Comparison of ENCODE assay signal across 18 cellular contexts in the genomic region with DNA sequence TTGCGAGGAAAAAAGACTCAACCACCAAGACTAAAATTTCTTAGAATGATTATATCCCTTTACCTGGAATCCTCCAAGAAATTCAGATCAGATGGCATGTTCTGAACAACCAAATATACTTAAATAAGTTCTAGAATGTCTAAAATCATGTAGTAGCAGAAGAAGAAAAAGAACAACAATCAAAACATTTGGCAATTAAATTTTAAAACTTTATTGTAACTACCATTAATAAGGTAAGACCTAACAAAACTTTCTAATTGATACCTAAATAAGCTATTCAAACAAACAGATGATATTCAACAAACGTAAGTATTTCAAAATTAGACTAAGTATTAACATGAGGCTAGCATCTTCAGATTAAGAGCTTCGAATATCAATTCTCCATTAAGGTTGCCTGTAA. TPM values are rescaled to one million over a fixed set of nuclear protein-coding genes. Genes with fewer than 3 reads are reported as not detected.
DNase-seq lines count a peak whose midpoint lies in the region; ATAC-seq and TF ChIP-seq lines count a peak whose summit lies in the region.
"Had no signal": no experiment of that assay in that cellular context is flagged by ENCODE, and none has a peak within 500 bp of the region (broad histone marks: within the 10 kb centered on the region; RNA-seq: fewer than 3 reads in every experiment).

No MANE protein-coding gene starts in this region.

- H3K9me3 ChIP-seq in naive thymus-derived CD4-positive, alpha-beta T cell (ENCODE audit: control insufficient read depth in 2 of 3, low read length in 3 of 3), result no peaks in the 10 kb centered on the region
- no peaks in the 10 kb centered on the region for H3K9me3 ChIP-seq in tibial artery
- H3K9me3 ChIP-seq: esophagus muscularis mucosa, left lung had no signal

- no peaks in the 10 kb centered on the region for H3K9me3 Mint-ChIP-seq in activated T-cell treated with anti-CD3 and anti-CD28 coated beads, Interleukin-2, amount 50 U/mL, for 24 hours
- H3K9me3 Mint-ChIP-seq in GM23338, result peaks cover 6% of the 10 kb centered on the region
- H3K9me3 Mint-ChIP-seq in activated T-helper 17 cell treated with anti-CD3 and anti-CD28 coated beads, Interleukin-2, amount 50 U/mL, for 72 hours, result no peaks in the 10 kb centered on the region
- H3K9me3 Mint-ChIP-seq in naive thymus-derived CD4-positive, alpha-beta T cell, result peaks cover 0 to 5% (median 0%) of the 10 kb centered on the region in 11 donors

- peak overlapping the region; percentile 33 for H3K4me3 Mint-ChIP-seq in activated T-cell treated with anti-CD3 and anti-CD28 coated beads, Interleukin-2, amount 50 U/mL, for 24 hours
- H3K4me3 Mint-ChIP-seq in GM23338, result no peak overlapping the region
- H3K4me3 Mint-ChIP-seq in activated T-helper 17 cell treated with anti-CD3 and anti-CD28 coated beads, Interleukin-2, amount 50 U/mL, for 72 hours, result peak overlapping the region; percentile 33
- H3K4me3 Mint-ChIP-seq in naive thymus-derived CD4-positive, alpha-beta T cell, result peak overlapping the region in 9 of 10 donors; percentile 29 to 87 (median 39)

- peaks cover 92% of the 10 kb centered on the region for H3K79me2 ChIP-seq in GM23338 (replicated peaks; ENCODE audit: insufficient read depth)

- DNase-seq in activated T-cell treated with anti-CD3 and anti-CD28 coated beads, Interleukin-2, amount 50 U/mL, for 24 hours, result no peak
- DNase-seq in activated T-cell treated with anti-CD3 and anti-CD28 coated beads for 4 hours, result no peak
- no peak for DNase-seq in GM23338 (ENCODE audit: low spot score)
- DNase-seq in naive thymus-derived CD4-positive, alpha-beta T cell, result no peak
- no peak for DNase-seq in tibial artery
- no peak for DNase-seq in NCI-H187 (lab: John Stamatoyannopoulos, UW)
- DNase-seq in GM13977 (ENCODE audit: low spot score), result no peak
- DNase-seq: activated CD4-positive, alpha-beta T cell treated with anti-CD3 and anti-CD28 coated beads, Interleukin-2, amount 50 U/mL, for 48 hours; amygdala; DMS53; left lung; MV-4-11; NCI-H1930; small intestine; stimulated activated CD4-positive, alpha-beta T cell treated with anti-CD3 and anti-CD28 coated beads, Interleukin-4, amount 100 ng/mL, for 1 hour had no signal

- TF ChIP-seq CTCF in GM23338 (conservative IDR thresholded peaks at IDR 0.05; ENCODE audit: low read depth in 2 of 2), result no peak
- TF ChIP-seq CTCF in tibial artery (IDR thresholded peaks at IDR 0.05), result no peak
- TF ChIP-seq CTCF in GM13977 (IDR thresholded peaks at IDR 0.05; ENCODE audit: extremely low read depth, insufficient read depth, missing control alignments), result no peak

- CTCF ChIA-PET in naive thymus-derived CD4-positive, alpha-beta T cell (lab: Charles Lee), result no interaction called here

- H3K27me3 ChIP-seq in GM23338 (ENCODE audit: insufficient read depth), result no peaks in the 10 kb centered on the region
- no peaks in the 10 kb centered on the region for H3K27me3 ChIP-seq in naive thymus-derived CD4-positive, alpha-beta T cell (ENCODE audit: control insufficient read depth in 2 of 2, insufficient read depth in 2 of 2, low read length in 2 of 2)
- H3K27me3 ChIP-seq in tibial artery, result no peaks in the 10 kb centered on the region
- H3K27me3 ChIP-seq: esophagus muscularis mucosa, left lung had no signal

- H3K9me2 ChIP-seq in GM23338 (ENCODE audit: insufficient read depth), result no peaks in the 10 kb centered on the region

- H3K4me1 Mint-ChIP-seq in activated T-cell treated with anti-CD3 and anti-CD28 coated beads, Interleukin-2, amount 50 U/mL, for 24 hours (ENCODE audit: low read depth), result peaks cover 37% of the 10 kb centered on the region
- H3K4me1 Mint-ChIP-seq in GM23338, result peaks cover 8% of the 10 kb centered on the region; the same call in 2 of the 3 replicates
- H3K4me1 Mint-ChIP-seq in activated T-helper 17 cell treated with anti-CD3 and anti-CD28 coated beads, Interleukin-2, amount 50 U/mL, for 72 hours, result no peaks in the 10 kb centered on the region
- H3K4me1 Mint-ChIP-seq in naive thymus-derived CD4-positive, alpha-beta T cell, result peaks cover 14 to 70% (median 57%) of the 10 kb centered on the region in 7 donors

- in situ Hi-C loops in GM13977 (cut with MboI; ENCODE audit: low pct_unique_long_range_greater_than_20kb, low sequenced_read_pairs, unreplicated experiment), result no loop called here

- H3K27ac Mint-ChIP-seq in activated T-cell treated with anti-CD3 and anti-CD28 coated beads, Interleukin-2, amount 50 U/mL, for 24 hours, result peak overlapping the region; percentile 50
- H3K27ac Mint-ChIP-seq in GM23338, result no peak overlapping the region
- H3K27ac Mint-ChIP-seq in activated T-helper 17 cell treated with anti-CD3 and anti-CD28 coated beads, Interleukin-2, amount 50 U/mL, for 72 hours, result no peak overlapping the region
- H3K27ac Mint-ChIP-seq in naive thymus-derived CD4-positive, alpha-beta T cell, result peak overlapping the region in 2 of 9 donors; percentile 6 to 50

- H3K36me3 Mint-ChIP-seq in activated T-cell treated with anti-CD3 and anti-CD28 coated beads, Interleukin-2, amount 50 U/mL, for 24 hours (ENCODE audit: low read depth), result peaks cover 43% of the 10 kb centered on the region
- peaks cover 11% of the 10 kb centered on the region for H3K36me3 Mint-ChIP-seq in GM23338 (ENCODE audit: low read depth)
- H3K36me3 Mint-ChIP-seq in activated T-helper 17 cell treated with anti-CD3 and anti-CD28 coated beads, Interleukin-2, amount 50 U/mL, for 72 hours (ENCODE audit: low read depth), result peaks cover 30% of the 10 kb centered on the region
- peaks cover 0 to 4% (median 4%) of the 10 kb centered on the region in 5 donors for H3K36me3 Mint-ChIP-seq in naive thymus-derived CD4-positive, alpha-beta T cell

- POLR2A ChIA-PET in naive thymus-derived CD4-positive, alpha-beta T cell (lab: Charles Lee), result no interaction called here

- H3K4me3 ChIP-seq in GM23338, result no peak overlapping the region
- H3K4me3 ChIP-seq in naive thymus-derived CD4-positive, alpha-beta T cell (ENCODE audit: low read length), result no peak overlapping the region
- H3K4me3 ChIP-seq in tibial artery, result no peak overlapping the region
- H3K4me3 ChIP-seq: esophagus muscularis mucosa, left lung had no signal

- peaks cover 11% of the 10 kb centered on the region; the same call in 1 of the 2 replicates for H4K20me1 ChIP-seq in GM23338 (replicated peaks; ENCODE audit: insufficient read depth)

- H3K27ac ChIP-seq in GM23338 (ENCODE audit: low read depth) (no peak overlapping the region), tibial artery (no peak overlapping the region)
- H3K27ac ChIP-seq in naive thymus-derived CD4-positive, alpha-beta T cell (ENCODE audit: low read depth, low read length), result peak overlapping the region; percentile 14
- H3K27ac ChIP-seq: esophagus muscularis mucosa, left lung, RWPE1 had no signal

- no peaks in the 10 kb centered on the region for H3K36me3 ChIP-seq in GM23338 (ENCODE audit: insufficient read depth)
- peaks cover 0 to 7% (median 0%) of the 10 kb centered on the region in 3 experiments for H3K36me3 ChIP-seq in naive thymus-derived CD4-positive, alpha-beta T cell (ENCODE audit: control insufficient read depth in 2 of 3, insufficient read depth in 3 of 3, low read length in 3 of 3)
- H3K36me3 ChIP-seq in tibial artery, result no peaks in the 10 kb centered on the region
- H3K36me3 ChIP-seq: left lung had no signal

- peak overlapping the region; percentile 15; the same call in 1 of the 2 replicates for H3K4me2 ChIP-seq in GM23338

- no peak for ATAC-seq in GM23338
- no peak for ATAC-seq in activated T-helper 17 cell treated with anti-CD3 and anti-CD28 coated beads, Interleukin-2, amount 50 U/mL, for 72 hours (replicated peaks)
- ATAC-seq in naive thymus-derived CD4-positive, alpha-beta T cell, result no peak
- ATAC-seq: left lung had no signal

- H3K27me3 Mint-ChIP-seq in activated T-cell treated with anti-CD3 and anti-CD28 coated beads, Interleukin-2, amount 50 U/mL, for 24 hours, result peaks cover 5% of the 10 kb centered on the region
- H3K27me3 Mint-ChIP-seq in GM23338 (ENCODE audit: insufficient read depth, low read depth, poor library complexity), result peaks cover 7% of the 10 kb centered on the region
- no peaks in the 10 kb centered on the region for H3K27me3 Mint-ChIP-seq in activated T-helper 17 cell treated with anti-CD3 and anti-CD28 coated beads, Interleukin-2, amount 50 U/mL, for 72 hours
- H3K27me3 Mint-ChIP-seq in naive thymus-derived CD4-positive, alpha-beta T cell, result no peaks in the 10 kb centered on the region

- peaks cover 5% of the 10 kb centered on the region; the same call in 1 of the 2 replicates for H3K4me1 ChIP-seq in GM23338 (ENCODE audit: insufficient read depth)
- peaks cover 0 to 9% of the 10 kb centered on the region in 2 donors for H3K4me1 ChIP-seq in naive thymus-derived CD4-positive, alpha-beta T cell (ENCODE audit: control insufficient read depth in 2 of 2, insufficient read depth in 2 of 2, low read length in 2 of 2)
- peaks cover 0 to 24% (median 5%) of the 10 kb centered on the region in 4 donors for H3K4me1 ChIP-seq in tibial artery

- H2AFZ ChIP-seq in GM23338, result no peak overlapping the region

- intact Hi-C loops in naive thymus-derived CD4-positive, alpha-beta T cell (cut with micrococcal nuclease), result no loop called here
- intact Hi-C loops in tibial artery (cut with DNase I; ENCODE audit: low total_unique reads), result no loop called here

- H3F3A ChIP-seq in GM23338 (replicated peaks; ENCODE audit: low read depth), result no peaks in the 10 kb centered on the region

TF ChIP-seq in GM23338, 12 proteins besides CTCF, POLR2A, EP300 and RAD21 (continues in another document):
- no peak for TF ChIP-seq POLR2AphosphoS5 (IDR thresholded peaks at IDR 0.05; ENCODE audit: low read depth)
- no peak for TF ChIP-seq CREB1 (CRISPR knock-in tag; IDR thresholded peaks at IDR 0.05; ENCODE audit: low read depth)
- TF ChIP-seq ZNF114 (CRISPR knock-in tag; IDR thresholded peaks at IDR 0.05), result no peak
- no peak for TF ChIP-seq NANOG (IDR thresholded peaks at IDR 0.05; ENCODE audit: borderline replicate concordance)

RNA-seq across cellular contexts. Expression of a gene that starts 4.3 kb away (rescaled TPM):
- 86.6 and 92.4 TPM in 2 replicates for total RNA-seq in GM23338 (2014; rRNA removed; shearing (Covaris generic))
- 103 and 138 TPM in 2 replicates for polyA plus RNA-seq in GM23338 (2016; fragmentation: Nextera tagmentation; extraction: Ambion mirVana)
- total RNA-seq in activated T-helper 17 cell treated with anti-CD3 and anti-CD28 coated beads, Interleukin-2, amount 50 U/mL, for 72 hours, result 10 to 100 TPM; 82.6 to 83.3 TPM
- total RNA-seq in naive thymus-derived CD4-positive, alpha-beta T cell, result 100 to 1,000 TPM in 2 of 5 experiments, 10 to 100 TPM in 3; 78.7 to 124 (median 92.4) TPM
- 10 to 100 TPM; 36.3 to 39.0 TPM for polyA plus RNA-seq in naive thymus-derived CD4-positive, alpha-beta T cell
